In genomic region chr6:44311304-44311703, GRCh38 we compare ENCODE assay signal across 27 cellular contexts. TPM values are rescaled to one million over a fixed set of nuclear protein-coding genes. Genes with fewer than 3 reads are reported as not detected.
DNase-seq lines count a peak whose midpoint lies in the region; ATAC-seq, FAIRE-seq and TF ChIP-seq lines count a peak whose summit lies in the region.
"Had no signal": no experiment of that assay in that cellular context is flagged by ENCODE, and none has a peak within 500 bp of the region (broad histone marks: within the 10 kb centered on the region; RNA-seq: fewer than 3 reads in every experiment).

No MANE protein-coding gene starts in this region.

- TF ChIP-seq POLR2A in A549 (IDR thresholded peaks at IDR 0.05; ENCODE audit: low read length) (no peak), spleen (IDR thresholded peaks at IDR 0.05) (no peak)

- H3K4me2 ChIP-seq in A549 (no peak overlapping the region), SK-N-SH (no peak overlapping the region), osteoblast (ENCODE audit: insufficient read depth, low read length) (no peak overlapping the region)
- H3K4me2 ChIP-seq in BLaER1 treated with 17β-estradiol and CSF1 and Interleukin-3, amounts not matched to agents 10 nM and 100 nM: peak overlapping the region in 6 of 11 experiments; percentile 85 to 96 (median 92); a peak in 8 of 22 replicates

- POLR2A ChIA-PET in A549 (lab: Yijun Ruan, JAX) (no interaction called here), SK-N-SH (lab: Yijun Ruan, JAX) (interaction anchor here (0.8 kb wide), 1 partner anchor 15 kb away, joined by 5 read pairs; no protein-coding TSS in a partner anchor)

- no peak for FAIRE-seq in A549 (lab: Jason Lieb, UNC)

- H3K36me3 Mint-ChIP-seq in activated T-helper 17 cell treated with anti-CD3 and anti-CD28 coated beads, Interleukin-2, amount 50 U/mL, for 72 hours (ENCODE audit: low read depth): peaks cover 46% of the 10 kb centered on the region

- H3K9ac ChIP-seq in BLaER1 treated with 17β-estradiol and CSF1 and Interleukin-3, amounts not matched to agents 10 nM and 100 nM: 0 out of 22 replicates have a peak overlapping the region, but pooled peaks of 2 of the 11 experiments have one; percentile 93 to 94
- H3K9ac ChIP-seq in SK-N-SH: no peak overlapping the region

- H3K36me3 ChIP-seq in BLaER1 treated with 17β-estradiol and CSF1 and Interleukin-3, amounts not matched to agents 10 nM and 100 nM: peaks cover 51 to 60% (median 58%) of the 10 kb centered on the region in 11 experiments
- H3K36me3 ChIP-seq in SK-N-SH (replicated peaks in 1 of 2; ENCODE audit: control insufficient read depth in 1 of 2, insufficient read depth in 2 of 2, low read length in 1 of 2) (peaks cover 13 to 41% of the 10 kb centered on the region in 2 experiments), spleen (peaks cover 0 to 57% (median 51%) of the 10 kb centered on the region in 6 donors), osteoblast (ENCODE audit: insufficient read depth, low read length) (peaks cover 32% of the 10 kb centered on the region)

- CTCF ChIA-PET in A549 (lab: Yijun Ruan, JAX) (interaction anchor here (0.6 to 3.8 kb wide), 6 partner anchors 16 to 146 kb away, joined by 3 to 29 read pairs (median 3); no protein-coding TSS in a partner anchor), SK-N-SH (lab: Yijun Ruan, JAX) (interaction anchor here (0.8 to 4.4 kb wide), 11 partner anchors 10 to 211 kb away, joined by 3 to 38 read pairs (median 6); no protein-coding TSS in a partner anchor)

- H2AFZ ChIP-seq in SK-N-SH (ENCODE audit: low read depth): no peak overlapping the region
- no peak overlapping the region for H2AFZ ChIP-seq in osteoblast (ENCODE audit: low read length)

- DNase-seq in A549 (ENCODE audit: low read depth in 1 of 2, low spot score in 1 of 2) (no peak), mesenteric fat pad (ENCODE audit: low spot score) (peak; percentile 37), SK-N-SH (no peak), spleen (no peak), osteoblast (ENCODE audit: insufficient read length, low spot score, missing footprints) (no peak), NCI-H524 treated with DMSO at 0.1 percent for 48 hours (lab: John Stamatoyannopoulos, UW) (no peak)
- DNase-seq: activated naive CD4-positive, alpha-beta T cell treated with anti-CD3 and anti-CD28 coated beads, Interleukin-2, amount 50 U/mL, for 16 hours; cortex of kidney; foreskin melanocyte; GDM1; HCEC 1CT; KBM-7; left lung; NCI-H1092; NCI-H2107; NCI-H526 treated with DMSO at 0.1 percent for 48 hours; Right ventricle myocardium superior; stimulated activated CD4-positive, alpha-beta T cell treated with anti-CD3 and anti-CD28 coated beads, Interleukin-4, amount 100 ng/mL, for 4 hours; WERI-Rb-1 had no signal

- peaks cover 7% of the 10 kb centered on the region; the same call in 2 of the 3 replicates for H3K4me1 ChIP-seq in A549
- peaks cover 9 to 25% (median 12%) of the 10 kb centered on the region in 10 experiments for H3K4me1 ChIP-seq in BLaER1 treated with 17β-estradiol and CSF1 and Interleukin-3, amounts not matched to agents 10 nM and 100 nM
- H3K4me1 ChIP-seq in SK-N-SH (ENCODE audit: control insufficient read depth in 1 of 2, insufficient read depth in 2 of 2, low read depth in 1 of 2, low read length in 1 of 2): peaks cover 4 to 8% of the 10 kb centered on the region in 2 experiments; a peak in 3 of 4 replicates
- peaks cover 6 to 21% (median 15%) of the 10 kb centered on the region in 6 donors for H3K4me1 ChIP-seq in spleen
- H3K4me1 ChIP-seq in osteoblast (ENCODE audit: insufficient read depth, low read length): peaks cover 19% of the 10 kb centered on the region

- intact Hi-C loops in spleen (cut with DNase I; ENCODE audit: low total_unique reads): no loop called here

- H4K20me1 ChIP-seq in BLaER1 treated with 17β-estradiol and CSF1 and Interleukin-3, amounts not matched to agents 10 nM and 100 nM: peaks cover 0 to 9% (median 0%) of the 10 kb centered on the region in 11 experiments; a peak in 6 of 22 replicates
- H4K20me1 ChIP-seq in SK-N-SH (ENCODE audit: insufficient read depth) (no peaks in the 10 kb centered on the region), osteoblast (ENCODE audit: insufficient read depth, low read length) (peaks cover 11% of the 10 kb centered on the region)

- peak overlapping the region; percentile 96 for H3K27ac Mint-ChIP-seq in activated T-helper 17 cell treated with anti-CD3 and anti-CD28 coated beads, Interleukin-2, amount 50 U/mL, for 72 hours

- H3K27me3 ChIP-seq in BLaER1 treated with 17β-estradiol and CSF1 and Interleukin-3, amounts not matched to agents 10 nM and 100 nM: no peaks in the 10 kb centered on the region
- no peaks in the 10 kb centered on the region for H3K27me3 ChIP-seq in SK-N-SH (ENCODE audit: insufficient read depth)
- H3K27me3 ChIP-seq in spleen (replicated peaks in 1 of 7): no peaks in the 10 kb centered on the region
- H3K27me3 ChIP-seq in osteoblast (ENCODE audit: insufficient read depth, low read length): peaks cover 12% of the 10 kb centered on the region
- H3K27me3 ChIP-seq: left lung had no signal

- no peaks in the 10 kb centered on the region for H3F3A ChIP-seq in SK-N-SH (replicated peaks; ENCODE audit: insufficient read depth)

- H3K27ac ChIP-seq in A549 (no peak overlapping the region), SK-N-SH (ENCODE audit: low read depth in 2 of 2, low read length in 1 of 2) (no peak overlapping the region), spleen (no peak overlapping the region), osteoblast (ENCODE audit: low read depth, low read length) (no peak overlapping the region)
- no peak overlapping the region for H3K27ac ChIP-seq in BLaER1 treated with 17β-estradiol and CSF1 and Interleukin-3, amounts not matched to agents 10 nM and 100 nM
- H3K27ac ChIP-seq: epithelial cell of prostate, HL-60, left lung had no signal

- H3K9me3 Mint-ChIP-seq in activated T-helper 17 cell treated with anti-CD3 and anti-CD28 coated beads, Interleukin-2, amount 50 U/mL, for 72 hours: no peaks in the 10 kb centered on the region

- peaks cover 15% of the 10 kb centered on the region for H3K4me1 Mint-ChIP-seq in activated T-helper 17 cell treated with anti-CD3 and anti-CD28 coated beads, Interleukin-2, amount 50 U/mL, for 72 hours

- peak overlapping the region; percentile 99 for H3K4me3 Mint-ChIP-seq in activated T-helper 17 cell treated with anti-CD3 and anti-CD28 coated beads, Interleukin-2, amount 50 U/mL, for 72 hours

- H3K79me2 ChIP-seq in SK-N-SH (ENCODE audit: insufficient read depth): peaks cover 11% of the 10 kb centered on the region; the same call in 1 of the 2 replicates
- H3K79me2 ChIP-seq in osteoblast (ENCODE audit: insufficient read depth, low read length): peaks cover 17% of the 10 kb centered on the region

- WGBS in A549 (ENCODE audit: missing lambda C conversion rate): 86% methylated on average over 2 of the region's 2 CpGs
- WGBS in SK-N-SH (ENCODE audit: low lambda C conversion rate): 57% methylated on average over 2 of the region's 2 CpGs
- WGBS in spleen, 5 donors: 50 to 95% (median 72%) methylated on average over 2 of the region's 2 CpGs

- ATAC-seq in A549: no peak
- no peak for ATAC-seq in activated T-helper 17 cell treated with anti-CD3 and anti-CD28 coated beads, Interleukin-2, amount 50 U/mL, for 72 hours (replicated peaks)
- ATAC-seq: left lung had no signal

- TF ChIP-seq CTCF in A549 (IDR thresholded peaks at IDR 0.05): no peak
- no peak for TF ChIP-seq CTCF in SK-N-SH (IDR thresholded peaks at IDR 0.05)
- no peak for TF ChIP-seq CTCF in spleen (IDR thresholded peaks at IDR 0.05 in 8 of 11, conservative IDR thresholded peaks at IDR 0.05 in 3 of 11)
- no peak for TF ChIP-seq CTCF in osteoblast (IDR thresholded peaks at IDR 0.05; ENCODE audit: extremely low read depth, low read depth, low read length)

- no peaks in the 10 kb centered on the region for H3K9me3 ChIP-seq in A549
- H3K9me3 ChIP-seq in BLaER1 treated with 17β-estradiol and CSF1 and Interleukin-3, amounts not matched to agents 10 nM and 100 nM (replicated peaks in 1 of 11): no peaks in the 10 kb centered on the region
- H3K9me3 ChIP-seq in SK-N-SH: no peaks in the 10 kb centered on the region
- H3K9me3 ChIP-seq in spleen: no peaks in the 10 kb centered on the region
- H3K9me3 ChIP-seq in osteoblast (ENCODE audit: low read depth, low read length): no peaks in the 10 kb centered on the region
- H3K9me3 ChIP-seq: left lung had no signal

- no peaks in the 10 kb centered on the region for H3K27me3 Mint-ChIP-seq in activated T-helper 17 cell treated with anti-CD3 and anti-CD28 coated beads, Interleukin-2, amount 50 U/mL, for 72 hours

- no peak overlapping the region for H3K4me3 ChIP-seq in A549
- H3K4me3 ChIP-seq in BLaER1 treated with 17β-estradiol and CSF1 and Interleukin-3, amounts not matched to agents 10 nM and 100 nM: no peak overlapping the region
- H3K4me3 ChIP-seq in SK-N-SH (ENCODE audit: low read depth in 2 of 2, low read length in 1 of 2): no peak overlapping the region
- H3K4me3 ChIP-seq in spleen: no peak overlapping the region
- no peak overlapping the region for H3K4me3 ChIP-seq in osteoblast (ENCODE audit: insufficient read depth, low read length)

- no peaks in the 10 kb centered on the region for H3K9me2 ChIP-seq in SK-N-SH

- TF ChIP-seq EP300 in A549 (IDR thresholded peaks at IDR 0.05): no peak
- no peak for TF ChIP-seq EP300 in SK-N-SH (IDR thresholded peaks at IDR 0.05; ENCODE audit: borderline replicate concordance in 1 of 2, low read depth in 1 of 2, low read length in 1 of 2)

- TF ChIP-seq RAD21 in A549 (conservative IDR thresholded peaks at IDR 0.05 in 1 of 2, IDR thresholded peaks at IDR 0.05 in 1 of 2) (no peak), SK-N-SH (IDR thresholded peaks at IDR 0.05; ENCODE audit: low read length) (no peak)

RNA-seq across cellular contexts. Expression of gene AARS2, which starts 1.8 kb away (rescaled TPM):
- 4.0 and 4.3 TPM in 2 replicates for polyA plus RNA-seq in A549 (2011; rRNA removed)
- polyA plus RNA-seq in A549 (2012; cell fraction: cytosol; rRNA removed): 7.2 and 8.3 TPM in 2 replicates
- polyA plus RNA-seq in A549 (2012; cell fraction: nucleus; rRNA removed): 13.7 and 19.1 TPM in 2 replicates
- 6.2 to 6.8 TPM (median 6.6 TPM) in 3 replicates for polyA plus RNA-seq in A549 (2017; fragmentation: RNase III; extraction: RNeasy Plus Mini Kit Qiagen cat#74134 plus additional on column Dnase treatment)
- polyA minus RNA-seq in A549 (2011; rRNA and poly(A)+ RNA removed): 9.8 and 10.9 TPM in 2 replicates
- 10 to 100 TPM; 10.2 to 13.8 TPM for total RNA-seq in activated T-helper 17 cell treated with anti-CD3 and anti-CD28 coated beads, Interleukin-2, amount 50 U/mL, for 72 hours
- total RNA-seq in mesenteric fat pad: 8.1 TPM
- 9.0 and 9.5 TPM in 2 replicates for polyA plus RNA-seq in SK-N-SH (2012; rRNA removed)
- polyA plus RNA-seq in SK-N-SH (2012; cell fraction: cytosol; rRNA removed): 3.7 and 6.2 TPM in 2 replicates
- 16.4 and 19.1 TPM in 2 replicates for polyA plus RNA-seq in SK-N-SH (2012; cell fraction: nucleus; rRNA removed)
- total RNA-seq in spleen: 10 to 100 TPM; 11.0 to 16.8 (median 14.6) TPM
- polyA plus RNA-seq in spleen: 1 to 10 TPM; 3.5 to 6.7 (median 3.7) TPM
- total RNA-seq in osteoblast: 6.2 and 6.5 TPM in 2 replicates

RNA-seq across cellular contexts. Expression of gene SPATS1, which starts 31.1 kb away (rescaled TPM):
- polyA plus RNA-seq in A549 (2011; rRNA removed) (not detected in 2 replicates), A549 (2017; fragmentation: RNase III; extraction: RNeasy Plus Mini Kit Qiagen cat#74134 plus additional on column Dnase treatment) (not detected in 3 replicates), SK-N-SH (2012; rRNA removed) (not detected in 2 replicates), spleen (not detected)
- polyA plus RNA-seq in A549 (2012; cell fraction: cytosol; rRNA removed): not detected in 2 replicates
- not detected in 2 replicates for polyA plus RNA-seq in A549 (2012; cell fraction: nucleus; rRNA removed)
- polyA minus RNA-seq in A549 (2011; rRNA and poly(A)+ RNA removed): not detected in 2 replicates
- not detected for total RNA-seq in activated T-helper 17 cell treated with anti-CD3 and anti-CD28 coated beads, Interleukin-2, amount 50 U/mL, for 72 hours
- total RNA-seq in mesenteric fat pad (not detected), spleen (not detected), osteoblast (not detected in 2 replicates)
- not detected in 2 replicates for polyA plus RNA-seq in SK-N-SH (2012; cell fraction: cytosol; rRNA removed)
- polyA plus RNA-seq in SK-N-SH (2012; cell fraction: nucleus; rRNA removed): not detected in 2 replicates
- total RNA-seq: mucosa of gallbladder; Right ventricle myocardium superior; skeletal muscle tissue; T-helper 1 cell treated with Interleukin-12 subunit alpha and Interleukin-12 subunit beta and Interleukin-4 antibody, amounts not matched to agents 30 ng/mL and 1 ng/mL, for 36 hours; temporal lobe had no signal

RNA-seq across cellular contexts. Expression of gene TMEM151B, which starts 41.1 kb away (rescaled TPM):
- polyA plus RNA-seq in A549 (2011; rRNA removed) (0.01 TPM in 1 of 2 replicates, not detected in the other), A549 (2017; fragmentation: RNase III; extraction: RNeasy Plus Mini Kit Qiagen cat#74134 plus additional on column Dnase treatment) (0.01 to 0.03 TPM in 2 of 3 replicates, not detected in the other), SK-N-SH (2012; rRNA removed) (0.05 and 0.10 TPM in 2 replicates), spleen (under 1 TPM in 2 of 3 donors, not detected in 1; 0.03 to 0.11 TPM)
- 0.01 TPM in 2 replicates for polyA plus RNA-seq in A549 (2012; cell fraction: cytosol; rRNA removed)
- 0.02 and 0.04 TPM in 2 replicates for polyA plus RNA-seq in A549 (2012; cell fraction: nucleus; rRNA removed)
- polyA minus RNA-seq in A549 (2011; rRNA and poly(A)+ RNA removed): not detected in 2 replicates
- under 1 TPM; 0.05 to 0.19 TPM for total RNA-seq in activated T-helper 17 cell treated with anti-CD3 and anti-CD28 coated beads, Interleukin-2, amount 50 U/mL, for 72 hours
- total RNA-seq in mesenteric fat pad (not detected), spleen (under 1 TPM in 1 of 7 donors, not detected in 6; 0.17 TPM), osteoblast (not detected in 2 replicates)
- polyA plus RNA-seq in SK-N-SH (2012; cell fraction: cytosol; rRNA removed): 0.08 and 0.18 TPM in 2 replicates
- polyA plus RNA-seq in SK-N-SH (2012; cell fraction: nucleus; rRNA removed): 0.32 and 0.50 TPM in 2 replicates
- total RNA-seq: left lung; Right ventricle myocardium superior; skeletal muscle tissue; T-helper 1 cell treated with Interleukin-12 subunit alpha and Interleukin-12 subunit beta and Interleukin-4 antibody, amounts not matched to agents 30 ng/mL and 1 ng/mL, for 36 hours had no signal

RNA-seq across cellular contexts. Expression of gene NFKBIE, which starts 46.0 kb away (rescaled TPM):
- polyA plus RNA-seq in A549 (2011; rRNA removed) (6.2 and 6.3 TPM in 2 replicates), A549 (2017; fragmentation: RNase III; extraction: RNeasy Plus Mini Kit Qiagen cat#74134 plus additional on column Dnase treatment) (5.6 to 9.1 TPM (median 6.0 TPM) in 3 replicates), SK-N-SH (2012; rRNA removed) (5.8 and 6.4 TPM in 2 replicates), spleen (10 to 100 TPM; 41.3 to 49.8 (median 42.3) TPM)
- polyA plus RNA-seq in A549 (2012; cell fraction: cytosol; rRNA removed): 8.2 and 10.8 TPM in 2 replicates
- 13.6 and 19.5 TPM in 2 replicates for polyA plus RNA-seq in A549 (2012; cell fraction: nucleus; rRNA removed)
- 2.8 and 4.1 TPM in 2 replicates for polyA minus RNA-seq in A549 (2011; rRNA and poly(A)+ RNA removed)
- 10 to 100 TPM; 20.5 to 26.9 TPM for total RNA-seq in activated T-helper 17 cell treated with anti-CD3 and anti-CD28 coated beads, Interleukin-2, amount 50 U/mL, for 72 hours
- total RNA-seq in mesenteric fat pad (6.6 TPM), spleen (10 to 100 TPM; 32.2 to 89.7 (median 60.7) TPM), osteoblast (3.2 and 4.7 TPM in 2 replicates)
- 4.0 and 4.4 TPM in 2 replicates for polyA plus RNA-seq in SK-N-SH (2012; cell fraction: cytosol; rRNA removed)
- 7.8 and 12.0 TPM in 2 replicates for polyA plus RNA-seq in SK-N-SH (2012; cell fraction: nucleus; rRNA removed)

RNA-seq across cellular contexts. Expression of gene SLC35B2, which starts 54.0 kb away (rescaled TPM):
- polyA plus RNA-seq in A549 (2011; rRNA removed) (44.5 and 61.4 TPM in 2 replicates), A549 (2017; fragmentation: RNase III; extraction: RNeasy Plus Mini Kit Qiagen cat#74134 plus additional on column Dnase treatment) (38.7 to 45.6 TPM (median 45.5 TPM) in 3 replicates), SK-N-SH (2012; rRNA removed) (125 and 163 TPM in 2 replicates), spleen (10 to 100 TPM; 17.6 to 22.0 (median 21.7) TPM)
- 56.6 and 84.2 TPM in 2 replicates for polyA plus RNA-seq in A549 (2012; cell fraction: cytosol; rRNA removed)
- polyA plus RNA-seq in A549 (2012; cell fraction: nucleus; rRNA removed): 60.0 and 63.0 TPM in 2 replicates
- polyA minus RNA-seq in A549 (2011; rRNA and poly(A)+ RNA removed): 44.0 and 52.2 TPM in 2 replicates
- total RNA-seq in activated T-helper 17 cell treated with anti-CD3 and anti-CD28 coated beads, Interleukin-2, amount 50 U/mL, for 72 hours: 10 to 100 TPM; 16.5 to 22.3 TPM
- total RNA-seq in mesenteric fat pad (27.4 TPM), spleen (10 to 100 TPM; 22.4 to 30.4 (median 27.9) TPM), osteoblast (86.0 and 94.1 TPM in 2 replicates)
- 69.7 and 109 TPM in 2 replicates for polyA plus RNA-seq in SK-N-SH (2012; cell fraction: cytosol; rRNA removed)
- polyA plus RNA-seq in SK-N-SH (2012; cell fraction: nucleus; rRNA removed): 108 and 123 TPM in 2 replicates

Comparison
In these comparisons a context has a peak if more than half of its experiments do, and no peak if none do; other contexts are left out.
1. H3K4me2 ChIP-seq: peak in BLaER1 treated with 17β-estradiol and CSF1 and Interleukin-3, amounts not matched to agents 10 nM and 100 nM (6 of 11); none in A549 (single experiment), SK-N-SH (single experiment) and osteoblast (single experiment).